Comparison of ENCODE assay signal across 24 cellular contexts in genomic region chr6:79167931-79168694, GRCh38.
DNase-seq lines count a peak whose midpoint lies in the region; ATAC-seq and TF ChIP-seq lines count a peak whose summit lies in the region.
"Had no signal": no experiment of that assay in that cellular context is flagged by ENCODE, and none has a peak within 500 bp of the region (broad histone marks: within the 10 kb centered on the region; RNA-seq: fewer than 3 reads in every experiment).

No MANE protein-coding gene starts in this region.

- ATAC-seq in GM19328 (IDR thresholded peaks at IDR 0.05; ENCODE audit: unreplicated experiment), result no peak
- ATAC-seq: heart left ventricle had no signal

- H3K9ac ChIP-seq in skeletal muscle satellite cell (ENCODE audit: low read depth, low read length), result no peak overlapping the region

- peak overlapping the region; percentile 57 for H3K4me2 ChIP-seq in skeletal muscle satellite cell (ENCODE audit: low read length)
- H3K4me2 ChIP-seq: PC-9 had no signal

- TF ChIP-seq CTCF in fibroblast of villous mesenchyme (IDR thresholded peaks at IDR 0.05; ENCODE audit: insufficient read depth, low read depth, low read length), result no peak

- H3K4me1 ChIP-seq in skeletal muscle satellite cell (ENCODE audit: control insufficient read depth, insufficient read depth, low read length), result peaks cover 12% of the 10 kb centered on the region
- H3K4me1 ChIP-seq: Caco-2 had no signal

- H3K9me3 ChIP-seq in skeletal muscle satellite cell (replicated peaks; ENCODE audit: low read length), result no peaks in the 10 kb centered on the region
- H3K9me3 ChIP-seq: Caco-2, heart left ventricle, ovary had no signal

- H3K4me3 ChIP-seq in fibroblast of villous mesenchyme (ENCODE audit: low read depth, low read length) (no peak overlapping the region), skeletal muscle satellite cell (ENCODE audit: low read length) (no peak overlapping the region)
- H3K4me3 ChIP-seq: coronary artery, heart left ventricle, lung, ovary, PC-9 had no signal

- DNase-seq in LHCN-M2 (ENCODE audit: low read depth) (peak; percentile 35), brain pericyte (ENCODE audit: low read depth, low spot score) (peak; percentile 31), fibroblast of villous mesenchyme (ENCODE audit: low read depth) (peak; percentile 6), NCI-H526 treated with DMSO at 0.1 percent for 48 hours (lab: John Stamatoyannopoulos, UW) (no peak), NCI-H1417 (lab: John Stamatoyannopoulos, UW) (no peak)
- DNase-seq: activated CD4-positive, alpha-beta T cell treated with anti-CD3 and anti-CD28 coated beads, Interleukin-2, amount 50 U/mL, for 1 hour; activated gamma-delta T cell treated with Interleukin-2 at 50 U/mL for 16 hours; anterior cingulate cortex; Caco-2; GDM1; heart left ventricle; immature natural killer cell; naive B cell; NCI-H1436 treated with DMSO at 0.1 percent for 48 hours; NCI-H774; ovary; PC-9; small intestine; stimulated activated CD4-positive, alpha-beta T cell treated with anti-CD3 and anti-CD28 coated beads, Interleukin-4, amount 100 ng/mL, for 4 hours; substantia nigra had no signal

- no peaks in the 10 kb centered on the region for H3K36me3 ChIP-seq in skeletal muscle satellite cell (ENCODE audit: insufficient read depth, low read length)
- H3K36me3 ChIP-seq: heart left ventricle, ovary had no signal

- H3K27me3 ChIP-seq in skeletal muscle satellite cell (ENCODE audit: control insufficient read depth, insufficient read depth, low read length), result no peaks in the 10 kb centered on the region
- H3K27me3 ChIP-seq: heart left ventricle, ovary had no signal

Comparison
In these comparisons a context has a peak if more than half of its experiments do, and no peak if none do; other contexts are left out.
1. DNase-seq: peak in LHCN-M2 (single experiment), brain pericyte (single experiment) and fibroblast of villous mesenchyme (single experiment); none in NCI-H526 treated with DMSO at 0.1 percent for 48 hours (single experiment) and NCI-H1417 (0 of 3).